15 cellular contexts compared by ENCODE assay signal in the genomic region with DNA sequence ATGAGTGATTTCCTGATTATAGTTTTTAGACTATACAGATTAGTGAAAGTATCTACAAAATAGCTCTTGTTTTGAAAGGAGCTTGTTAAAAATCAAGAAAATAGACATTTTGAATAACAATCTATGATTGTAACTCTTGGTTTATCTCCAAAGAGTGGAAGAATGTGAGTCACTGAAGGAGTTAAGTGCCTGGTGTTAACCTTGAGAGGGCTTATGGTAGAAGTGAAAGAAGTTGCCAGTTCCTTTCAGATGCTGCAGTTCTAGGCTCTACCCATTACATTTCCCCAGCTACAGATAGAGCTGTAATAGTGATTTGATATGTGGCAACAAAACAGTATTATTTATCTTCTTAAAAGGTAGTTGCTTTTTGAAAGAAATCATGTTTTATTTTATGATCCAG. TPM values are rescaled to one million over a fixed set of nuclear protein-coding genes. Genes with fewer than 3 reads are reported as not detected.
DNase-seq lines count a peak whose midpoint lies in the region; ATAC-seq and TF ChIP-seq lines count a peak whose summit lies in the region.
"Had no signal": no experiment of that assay in that cellular context is flagged by ENCODE, and none has a peak within 500 bp of the region (broad histone marks: within the 10 kb centered on the region; RNA-seq: fewer than 3 reads in every experiment).

No MANE protein-coding gene starts in this region.

- no peaks in the 10 kb centered on the region for H3K27me3 ChIP-seq in uterus
- no peaks in the 10 kb centered on the region for H3K27me3 ChIP-seq in endodermal cell (ENCODE audit: control insufficient read depth, insufficient read depth, low read length, poor library complexity, severe bottlenecking)
- H3K27me3 ChIP-seq: BE2C had no signal

- DNase-seq in left ventricle myocardium superior (no peak), Right ventricle myocardium superior (no peak), uterus (no peak), DMS153 (lab: John Stamatoyannopoulos, UW) (no peak), endodermal cell (no peak)
- DNase-seq: activated CD4-positive, alpha-beta T cell treated with anti-CD3 and anti-CD28 coated beads, Interleukin-2, amount 50 U/mL, for 1 hour; activated naive CD8-positive, alpha-beta T cell treated with anti-CD3 and anti-CD28 coated beads, Interleukin-2, amount 10 ng/mL, durations not matched to agents 7 days and 5 days; BE2C; NCI-H1105 treated with DMSO at 0.1 percent for 48 hours; NCI-H446 treated with DMSO at 0.1 percent for 48 hours; T-cell had no signal

- H3K27ac Mint-ChIP-seq in brain (peak overlapping the region in 3 of 5 experiments; percentile 22 to 53 (median 40)), endodermal cell (no peak overlapping the region)
- H3K27ac Mint-ChIP-seq: activated naive CD8-positive, alpha-beta T cell treated with anti-CD3 and anti-CD28 coated beads, Interleukin-2, amount 10 ng/mL, durations not matched to agents 7 days and 5 days; stimulated activated naive CD8-positive, alpha-beta T cell treated with anti-CD3 and anti-CD28 coated beads, Interleukin-15, Interleukin-2, amounts not matched to agents 100 ng/mL and 50 ng/mL, for 24 hours; T-cell had no signal

- H3K4me3 ChIP-seq in uterus (no peak overlapping the region), endodermal cell (ENCODE audit: low read length) (no peak overlapping the region)

- H3K9me3 Mint-ChIP-seq in brain (no peaks in the 10 kb centered on the region), endodermal cell (no peaks in the 10 kb centered on the region)
- H3K9me3 Mint-ChIP-seq: activated naive CD8-positive, alpha-beta T cell treated with anti-CD3 and anti-CD28 coated beads, Interleukin-2, amount 10 ng/mL, durations not matched to agents 7 days and 5 days; stimulated activated naive CD8-positive, alpha-beta T cell treated with anti-CD3 and anti-CD28 coated beads, Interleukin-15, Interleukin-2, amounts not matched to agents 100 ng/mL and 50 ng/mL, for 24 hours; T-cell had no signal

- TF ChIP-seq POLR2A in uterus (IDR thresholded peaks at IDR 0.05), result no peak

- H3K27me3 Mint-ChIP-seq in brain (no peaks in the 10 kb centered on the region), endodermal cell (ENCODE audit: insufficient read depth) (no peaks in the 10 kb centered on the region)
- H3K27me3 Mint-ChIP-seq: activated naive CD8-positive, alpha-beta T cell treated with anti-CD3 and anti-CD28 coated beads, Interleukin-2, amount 10 ng/mL, durations not matched to agents 7 days and 5 days; stimulated activated naive CD8-positive, alpha-beta T cell treated with anti-CD3 and anti-CD28 coated beads, Interleukin-15, Interleukin-2, amounts not matched to agents 100 ng/mL and 50 ng/mL, for 24 hours; T-cell had no signal

- H3K9me3 ChIP-seq in uterus, result no peaks in the 10 kb centered on the region
- H3K9me3 ChIP-seq in endodermal cell (ENCODE audit: control insufficient read depth, low read length), result no peaks in the 10 kb centered on the region
- H3K9me3 ChIP-seq: BE2C had no signal

- H3K4me1 Mint-ChIP-seq in brain (peaks cover 29% of the 10 kb centered on the region), endodermal cell (peaks cover 3% of the 10 kb centered on the region)

- no peak overlapping the region for H3K9ac ChIP-seq in endodermal cell (ENCODE audit: extremely low read depth, low read length, poor library complexity, severe bottlenecking)

- H3K4me3 Mint-ChIP-seq in brain, result peak overlapping the region in 2 of 5 experiments; percentile 9 to 22
- no peak overlapping the region for H3K4me3 Mint-ChIP-seq in endodermal cell
- H3K4me3 Mint-ChIP-seq: activated naive CD8-positive, alpha-beta T cell treated with anti-CD3 and anti-CD28 coated beads, Interleukin-2, amount 10 ng/mL, durations not matched to agents 7 days and 5 days; stimulated activated naive CD8-positive, alpha-beta T cell treated with anti-CD3 and anti-CD28 coated beads, Interleukin-15, Interleukin-2, amounts not matched to agents 100 ng/mL and 50 ng/mL, for 24 hours; T-cell had no signal

- H3K27ac ChIP-seq in uterus (peak overlapping the region; percentile 5 to 30), endodermal cell (ENCODE audit: low read depth, low read length) (no peak overlapping the region)

- H3K36me3 ChIP-seq in uterus (no peaks in the 10 kb centered on the region), endodermal cell (ENCODE audit: control insufficient read depth, insufficient read depth, low read length) (peaks cover 7% of the 10 kb centered on the region)
- H3K36me3 ChIP-seq: BE2C had no signal

- H3K36me3 Mint-ChIP-seq in brain, result peaks cover 52% of the 10 kb centered on the region
- H3K36me3 Mint-ChIP-seq in endodermal cell (ENCODE audit: low read depth), result peaks cover 26% of the 10 kb centered on the region

- H3K4me1 ChIP-seq in uterus (no peaks in the 10 kb centered on the region), endodermal cell (ENCODE audit: control insufficient read depth, insufficient read depth, low read length) (no peaks in the 10 kb centered on the region)
- H3K4me1 ChIP-seq: BE2C had no signal

- TF ChIP-seq CTCF in brain (conservative IDR thresholded peaks at IDR 0.05) (no peak), uterus (IDR thresholded peaks at IDR 0.05) (no peak), endodermal cell (conservative IDR thresholded peaks at IDR 0.05) (no peak)

- peak; percentile 34 for ATAC-seq in left ventricle myocardium superior
- no peak for ATAC-seq in Right ventricle myocardium superior (ENCODE audit: poor library complexity)
- ATAC-seq in HG03378 (IDR thresholded peaks at IDR 0.05; ENCODE audit: unreplicated experiment), result peak; percentile 71
- no peak for ATAC-seq in HG03175 (IDR thresholded peaks at IDR 0.05; ENCODE audit: unreplicated experiment)
- ATAC-seq: T-cell had no signal

- intact Hi-C loops in left ventricle myocardium superior (cut with micrococcal nuclease), result loop anchor here (5.0 kb wide), 1 partner anchor 548 kb away; no protein-coding TSS in a partner anchor
- intact Hi-C loops in Right ventricle myocardium superior (cut with DNase I), result loop anchor here (10.0 kb wide), 1 partner anchor 331 kb away; the partner anchor contains the start of gene EGR2
- intact Hi-C loops in uterus (cut with DNase I; ENCODE audit: low total_unique reads), result no loop called here

RNA-seq across cellular contexts. Expression of gene NRBF2, which starts 12.7 kb away (rescaled TPM):
- 8.5 TPM for total RNA-seq in left ventricle myocardium superior
- 7.7 TPM for total RNA-seq in Right ventricle myocardium superior
- polyA plus RNA-seq in brain (ENCODE audit: insufficient read depth, low read depth, low replicate concordance), result 7.1 TPM
- 10 to 100 TPM in 3 of 4 donors, 1 to 10 TPM in 1; 4.1 to 20.7 (median 17.0) TPM for total RNA-seq in uterus
- total RNA-seq in endodermal cell, result 10 to 100 TPM; 27.5 to 28.9 TPM
- polyA plus RNA-seq in endodermal cell (2013, experiment 1 of 2), result 22.9 TPM
- 25.0 TPM for polyA plus RNA-seq in endodermal cell (2013, experiment 2 of 2)

Comparison
In these comparisons a context has a peak if more than half of its experiments do, and no peak if none do; other contexts are left out.
1. ATAC-seq: peak in left ventricle myocardium superior (single experiment) and HG03378 (single experiment); none in Right ventricle myocardium superior (single experiment) and HG03175 (single experiment).